Comparison of ENCODE assay signal across 1 cellular context in genomic region chr20:53918949-53919361, GRCh38.
A peak's percentile ranks its signal among the peaks of the same experiment; 100 is the strongest.
TF ChIP-seq lines count a peak whose summit lies in the region.

No MANE protein-coding gene starts in this region.

TF ChIP-seq in GM12878, 131 proteins besides CTCF, POLR2A, EP300 and RAD21 (continued from another document):
- TF ChIP-seq, protein P1, sequence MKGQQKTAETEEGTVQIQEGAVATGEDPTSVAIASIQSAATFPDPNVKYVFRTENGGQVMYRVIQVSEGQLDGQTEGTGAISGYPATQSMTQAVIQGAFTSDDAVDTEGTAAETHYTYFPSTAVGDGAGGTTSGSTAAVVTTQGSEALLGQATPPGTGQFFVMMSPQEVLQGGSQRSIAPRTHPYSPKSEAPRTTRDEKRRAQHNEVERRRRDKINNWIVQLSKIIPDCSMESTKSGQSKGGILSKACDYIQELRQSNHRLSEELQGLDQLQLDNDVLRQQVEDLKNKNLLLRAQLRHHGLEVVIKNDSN (IDR thresholded peaks at IDR 0.05; ENCODE audit: borderline replicate concordance, extremely low read length, insufficient read depth, low read depth, low read length): no peak
- TF ChIP-seq TCF12 (IDR thresholded peaks at IDR 0.05; ENCODE audit: low read depth, low read length) (no peak), POLR2AphosphoS5 (IDR thresholded peaks at IDR 0.05; ENCODE audit: low read length) (no peak), BCLAF1 (IDR thresholded peaks at IDR 0.05) (no peak), ATF7 (IDR thresholded peaks at IDR 0.05; ENCODE audit: low read depth) (no peak), MLLT1 (IDR thresholded peaks at IDR 0.05) (peak; percentile 63; the same call in 1 of the 2 replicates), YY1 (IDR thresholded peaks at IDR 0.05; ENCODE audit: low read depth, low read length) (peak; percentile 93), CREB1 (IDR thresholded peaks at IDR 0.05; ENCODE audit: low read depth) (no peak), EZH2 (IDR thresholded peaks at IDR 0.05; ENCODE audit: borderline replicate concordance, control insufficient read depth, low read depth, low read length) (no peak), RELA (IDR thresholded peaks at IDR 0.05; ENCODE audit: borderline replicate concordance, partially characterized antibody) (no peak), SIX5 (IDR thresholded peaks at IDR 0.05; ENCODE audit: low read depth, low read length, severe bottlenecking) (peak; percentile 68), NR2F1 (conservative IDR thresholded peaks at IDR 0.05) (peak; percentile 32; the same call in 1 of the 2 replicates), MYC (IDR thresholded peaks at IDR 0.05; ENCODE audit: insufficient read depth, insufficient read length, insufficient replicate concordance, low read length, severe bottlenecking) (no peak), SRF (IDR thresholded peaks at IDR 0.05; ENCODE audit: low read depth in 2 of 2, low read length in 2 of 2) (0 out of 4 replicates have a peak, but pooled peaks of 1 of the 2 experiments have one; percentile 50), ZNF274 (IDR thresholded peaks at IDR 0.05; ENCODE audit: insufficient read depth, insufficient read length) (no peak), RAD51 (IDR thresholded peaks at IDR 0.05) (no peak), FOXM1 (IDR thresholded peaks at IDR 0.05; ENCODE audit: low read depth, low read length) (no peak), DPF2 (IDR thresholded peaks at IDR 0.05) (no peak), NFXL1 (IDR thresholded peaks at IDR 0.05; ENCODE audit: borderline replicate concordance) (peak; percentile 14; the same call in 1 of the 2 replicates), IKZF1 (conservative IDR thresholded peaks at IDR 0.05) (no peak), KLF5 (IDR thresholded peaks at IDR 0.05; ENCODE audit: partially characterized antibody) (no peak), HCFC1 (IDR thresholded peaks at IDR 0.05; ENCODE audit: low read length) (peak; percentile 74)
- TF ChIP-seq, protein P2, sequence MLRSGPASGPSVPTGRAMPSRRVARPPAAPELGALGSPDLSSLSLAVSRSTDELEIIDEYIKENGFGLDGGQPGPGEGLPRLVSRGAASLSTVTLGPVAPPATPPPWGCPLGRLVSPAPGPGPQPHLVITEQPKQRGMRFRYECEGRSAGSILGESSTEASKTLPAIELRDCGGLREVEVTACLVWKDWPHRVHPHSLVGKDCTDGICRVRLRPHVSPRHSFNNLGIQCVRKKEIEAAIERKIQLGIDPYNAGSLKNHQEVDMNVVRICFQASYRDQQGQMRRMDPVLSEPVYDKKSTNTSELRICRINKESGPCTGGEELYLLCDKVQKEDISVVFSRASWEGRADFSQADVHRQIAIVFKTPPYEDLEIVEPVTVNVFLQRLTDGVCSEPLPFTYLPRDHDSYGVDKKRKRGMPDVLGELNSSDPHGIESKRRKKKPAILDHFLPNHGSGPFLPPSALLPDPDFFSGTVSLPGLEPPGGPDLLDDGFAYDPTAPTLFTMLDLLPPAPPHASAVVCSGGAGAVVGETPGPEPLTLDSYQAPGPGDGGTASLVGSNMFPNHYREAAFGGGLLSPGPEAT (IDR thresholded peaks at IDR 0.05; ENCODE audit: low read depth): no peak
- TF ChIP-seq, protein P3, sequence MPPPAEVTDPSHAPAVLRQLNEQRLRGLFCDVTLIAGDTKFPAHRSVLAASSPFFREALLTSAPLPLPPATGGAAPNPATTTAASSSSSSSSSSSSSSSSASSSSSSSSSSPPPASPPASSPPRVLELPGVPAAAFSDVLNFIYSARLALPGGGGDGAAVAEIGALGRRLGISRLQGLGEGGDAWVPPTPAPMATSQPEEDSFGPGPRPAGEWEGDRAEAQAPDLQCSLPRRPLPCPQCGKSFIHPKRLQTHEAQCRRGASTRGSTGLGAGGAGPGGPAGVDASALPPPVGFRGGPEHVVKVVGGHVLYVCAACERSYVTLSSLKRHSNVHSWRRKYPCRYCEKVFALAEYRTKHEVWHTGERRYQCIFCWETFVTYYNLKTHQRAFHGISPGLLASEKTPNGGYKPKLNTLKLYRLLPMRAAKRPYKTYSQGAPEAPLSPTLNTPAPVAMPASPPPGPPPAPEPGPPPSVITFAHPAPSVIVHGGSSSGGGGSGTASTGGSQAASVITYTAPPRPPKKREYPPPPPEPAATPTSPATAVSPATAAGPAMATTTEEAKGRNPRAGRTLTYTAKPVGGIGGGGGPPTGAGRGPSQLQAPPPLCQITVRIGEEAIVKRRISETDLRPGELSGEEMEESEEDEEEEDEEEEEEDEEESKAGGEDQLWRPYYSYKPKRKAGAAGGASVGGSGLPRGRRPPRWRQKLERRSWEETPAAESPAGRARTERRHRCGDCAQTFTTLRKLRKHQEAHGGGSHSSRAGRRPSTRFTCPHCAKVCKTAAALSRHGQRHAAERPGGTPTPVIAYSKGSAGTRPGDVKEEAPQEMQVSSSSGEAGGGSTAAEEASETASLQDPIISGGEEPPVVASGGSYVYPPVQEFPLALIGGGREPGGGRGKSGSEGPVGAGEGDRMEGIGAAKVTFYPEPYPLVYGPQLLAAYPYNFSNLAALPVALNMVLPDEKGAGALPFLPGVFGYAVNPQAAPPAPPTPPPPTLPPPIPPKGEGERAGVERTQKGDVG (CRISPR knock-in tag; IDR thresholded peaks at IDR 0.05): no peak
